Comparison of ENCODE assay signal across 8 cellular contexts in genomic region chr12:89384050-89384749, GRCh38. TPM values are rescaled to one million over a fixed set of nuclear protein-coding genes. Genes with fewer than 3 reads are reported as not detected.
A peak's percentile ranks its signal among the peaks of the same experiment; 100 is the strongest.
DNase-seq lines count a peak whose midpoint lies in the region; TF ChIP-seq lines count a peak whose summit lies in the region.
"Had no signal": no experiment of that assay in that cellular context is flagged by ENCODE, and none has a peak within 500 bp of the region (broad histone marks: within the 10 kb centered on the region; RNA-seq: fewer than 3 reads in every experiment).

No MANE protein-coding gene starts in this region.

- no peak for TF ChIP-seq CTCF in astrocyte of the spinal cord (IDR thresholded peaks at IDR 0.05; ENCODE audit: low read depth, low read length)
- no peak for TF ChIP-seq CTCF in kidney epithelial cell (IDR thresholded peaks at IDR 0.05; ENCODE audit: insufficient read depth, low read length, poor library complexity, severe bottlenecking)

- peak; percentile 79 for DNase-seq in LHCN-M2 (ENCODE audit: low read depth)
- DNase-seq in astrocyte of the spinal cord (ENCODE audit: low read depth, low spot score), result peak; percentile 82
- DNase-seq in kidney epithelial cell (ENCODE audit: low read depth), result peak; percentile 52
- DNase-seq in NCI-H526 (lab: John Stamatoyannopoulos, UW), result no peak
- no peak for DNase-seq in ACHN
- DNase-seq in activated CD4-positive, alpha-beta memory T cell treated with anti-CD3 and anti-CD28 coated beads, Interleukin-2, amount 10 ng/mL, durations not matched to agents 7 days and 5 days, result no peak

- no peaks in the 10 kb centered on the region for H3K36me3 Mint-ChIP-seq in activated CD4-positive, alpha-beta memory T cell treated with anti-CD3 and anti-CD28 coated beads, Interleukin-2, amount 10 ng/mL, durations not matched to agents 7 days and 5 days (ENCODE audit: low read depth)

- H3K4me1 ChIP-seq in thymus (ENCODE audit: control insufficient read depth, insufficient read depth, low read length), result no peaks in the 10 kb centered on the region

- 73% methylated on average over 8 of the region's 8 CpGs for whole genome bisulfite sequencing in thymus

- in situ Hi-C loops in astrocyte of the spinal cord (cut with HindIII; ENCODE audit: low sequenced_read_pairs), result no loop called here
- in situ Hi-C loops in ACHN (cut with HindIII; ENCODE audit: low pct_ligation_motif_present, low pct_unique_long_range_greater_than_20kb, low sequenced_read_pairs), result no loop called here

- H3K4me3 Mint-ChIP-seq in activated CD4-positive, alpha-beta memory T cell treated with anti-CD3 and anti-CD28 coated beads, Interleukin-2, amount 10 ng/mL, durations not matched to agents 7 days and 5 days, result no peak overlapping the region
- H3K4me3 Mint-ChIP-seq: T-helper 1 cell treated with Interleukin-12 subunit alpha and Interleukin-12 subunit beta and Interleukin-4 antibody, amounts not matched to agents 30 μg/mL and 1 μg/mL, for 36 hours had no signal

- CTCF ChIA-PET in activated CD4-positive, alpha-beta memory T cell treated with anti-CD3 and anti-CD28 coated beads, Interleukin-2, amount 10 ng/mL, durations not matched to agents 7 days and 5 days (lab: Charles Lee), result no interaction called here

- POLR2A ChIA-PET in activated CD4-positive, alpha-beta memory T cell treated with anti-CD3 and anti-CD28 coated beads, Interleukin-2, amount 10 ng/mL, durations not matched to agents 7 days and 5 days (lab: Charles Lee), result interaction anchor here (1.4 kb wide), 1 partner anchor 33 kb away, joined by 3 read pairs; no protein-coding TSS in a partner anchor

- no peaks in the 10 kb centered on the region for H3K27me3 Mint-ChIP-seq in activated CD4-positive, alpha-beta memory T cell treated with anti-CD3 and anti-CD28 coated beads, Interleukin-2, amount 10 ng/mL, durations not matched to agents 7 days and 5 days

- no peaks in the 10 kb centered on the region for H3K9me3 ChIP-seq in thymus (ENCODE audit: control insufficient read depth)

- H3K36me3 ChIP-seq in kidney epithelial cell (ENCODE audit: control insufficient read depth, insufficient read depth, low read length) (no peaks in the 10 kb centered on the region), thymus (ENCODE audit: control insufficient read depth, insufficient read depth) (no peaks in the 10 kb centered on the region)

- peak overlapping the region; percentile 31 for H3K27ac ChIP-seq in thymus (ENCODE audit: low read depth)

- no peak overlapping the region for H3K27ac Mint-ChIP-seq in activated CD4-positive, alpha-beta memory T cell treated with anti-CD3 and anti-CD28 coated beads, Interleukin-2, amount 10 ng/mL, durations not matched to agents 7 days and 5 days
- H3K27ac Mint-ChIP-seq: T-helper 1 cell treated with Interleukin-12 subunit alpha and Interleukin-12 subunit beta and Interleukin-4 antibody, amounts not matched to agents 30 μg/mL and 1 μg/mL, for 36 hours had no signal

- H3K4me3 ChIP-seq in astrocyte of the spinal cord (ENCODE audit: low read depth, low read length) (no peak overlapping the region), kidney epithelial cell (ENCODE audit: low read depth, low read length) (no peak overlapping the region), thymus (ENCODE audit: low read length) (no peak overlapping the region)

- H3K9me3 Mint-ChIP-seq in activated CD4-positive, alpha-beta memory T cell treated with anti-CD3 and anti-CD28 coated beads, Interleukin-2, amount 10 ng/mL, durations not matched to agents 7 days and 5 days, result no peaks in the 10 kb centered on the region
- H3K9me3 Mint-ChIP-seq: T-helper 1 cell treated with Interleukin-12 subunit alpha and Interleukin-12 subunit beta and Interleukin-4 antibody, amounts not matched to agents 30 μg/mL and 1 μg/mL, for 36 hours had no signal

- H3K27me3 ChIP-seq in kidney epithelial cell (ENCODE audit: control insufficient read depth, insufficient read depth, low read length) (no peaks in the 10 kb centered on the region), thymus (ENCODE audit: control insufficient read depth, insufficient read depth) (no peaks in the 10 kb centered on the region)

- peaks cover 14% of the 10 kb centered on the region for H3K4me1 Mint-ChIP-seq in activated CD4-positive, alpha-beta memory T cell treated with anti-CD3 and anti-CD28 coated beads, Interleukin-2, amount 10 ng/mL, durations not matched to agents 7 days and 5 days

RNA-seq across cellular contexts. Expression of gene DUSP6, which starts 31.9 kb away (rescaled TPM):
- total RNA-seq in LHCN-M2 (2014; rRNA removed) (28.3 and 31.6 TPM in 2 replicates), kidney epithelial cell (43.1 and 64.5 TPM in 2 replicates)
- polyA plus RNA-seq in LHCN-M2 (2012), result 5.3 TPM
- polyA plus RNA-seq in thymus, result 33.5 TPM
- total RNA-seq in activated CD4-positive, alpha-beta memory T cell treated with anti-CD3 and anti-CD28 coated beads, Interleukin-2, amount 10 ng/mL, durations not matched to agents 7 days and 5 days, result 100 to 1,000 TPM; 170 to 171 TPM

Comparison
In these comparisons a context has a peak if more than half of its experiments do, and no peak if none do; other contexts are left out.
1. DNase-seq: peak in LHCN-M2 (single experiment), astrocyte of the spinal cord (single experiment) and kidney epithelial cell (single experiment); none in NCI-H526 (0 of 2), ACHN (single experiment) and activated CD4-positive, alpha-beta memory T cell treated with anti-CD3 and anti-CD28 coated beads, Interleukin-2, amount 10 ng/mL, durations not matched to agents 7 days and 5 days (single experiment).